Comparison of ENCODE assay signal across 1 cellular context in the genomic region with DNA sequence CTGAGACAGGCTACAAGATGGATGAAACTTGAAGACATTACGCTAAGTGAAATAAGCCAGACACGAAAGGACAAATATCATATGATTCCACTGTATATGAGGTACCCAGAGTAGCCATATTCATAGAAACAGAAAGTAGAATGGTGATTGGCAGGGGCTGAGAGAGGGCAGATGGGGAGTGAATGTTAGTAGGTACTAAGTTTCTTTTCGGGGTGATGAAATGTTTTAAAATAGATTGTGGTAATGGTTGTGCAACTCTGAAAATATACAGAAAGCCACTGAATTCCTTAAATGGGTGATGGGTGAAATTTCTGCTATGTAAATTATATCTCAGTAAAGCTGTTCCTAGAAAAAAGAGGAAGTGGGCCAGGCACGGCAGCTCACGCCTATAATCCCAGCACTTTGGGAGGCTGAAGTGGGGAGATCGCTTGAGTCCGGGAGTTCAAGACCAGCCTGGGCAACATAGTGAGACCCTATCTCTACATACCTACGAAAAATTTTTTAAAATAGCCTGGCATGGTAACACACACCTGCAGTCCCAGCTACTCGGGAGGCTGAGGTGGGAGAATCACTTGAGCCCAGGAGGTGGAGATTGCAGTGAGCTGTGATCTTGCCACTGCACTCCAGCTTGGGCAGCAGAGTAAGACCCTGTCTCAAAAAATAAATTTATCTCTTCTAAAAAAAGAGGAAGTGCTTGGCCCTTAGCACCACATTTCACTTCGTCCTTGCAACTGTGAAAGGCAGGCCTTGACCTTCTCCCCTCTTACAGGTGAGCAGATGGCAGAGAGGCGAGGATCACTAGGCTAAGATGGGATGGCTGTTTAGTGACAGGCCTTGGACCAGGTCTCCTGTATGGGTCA.
TF ChIP-seq lines count a peak whose summit lies in the region.

No MANE protein-coding gene starts in this region.

TF ChIP-seq in K562, 482 proteins besides CTCF, POLR2A, EP300 and RAD21 (continued from another document and continues in another):
- TF ChIP-seq TEAD4 (IDR thresholded peaks at IDR 0.05; ENCODE audit: low read length) (peak; percentile 48; the same call in 1 of the 2 replicates), TEAD4 (CRISPR knock-in tag; IDR thresholded peaks at IDR 0.05; ENCODE audit: borderline replicate concordance) (no peak), ELF1 (tag; IDR thresholded peaks at IDR 0.05) (no peak; the same call in 1 of the 2 replicates), HEY1 (CRISPR knock-in tag; IDR thresholded peaks at IDR 0.05; ENCODE audit: borderline replicate concordance) (no peak), HDAC1 (IDR thresholded peaks at IDR 0.05) (no peak), PHF8 (IDR thresholded peaks at IDR 0.05; ENCODE audit: borderline replicate concordance, low read length) (no peak), MTF1 (CRISPR knock-in tag; IDR thresholded peaks at IDR 0.05; ENCODE audit: borderline replicate concordance) (no peak), KLF10 (CRISPR knock-in tag; IDR thresholded peaks at IDR 0.05) (no peak), TAF15 (IDR thresholded peaks at IDR 0.05; ENCODE audit: low read depth, low read length) (no peak), SIN3B (IDR thresholded peaks at IDR 0.05; ENCODE audit: low read depth) (no peak), MBD2 (IDR thresholded peaks at IDR 0.05; ENCODE audit: borderline replicate concordance, low read depth) (no peak), ZNF586 (CRISPR knock-in tag; conservative IDR thresholded peaks at IDR 0.05) (no peak), EGR1 (conservative IDR thresholded peaks at IDR 0.05) (no peak), ZNF140 (CRISPR knock-in tag; IDR thresholded peaks at IDR 0.05) (no peak), SRF (CRISPR knock-in tag; IDR thresholded peaks at IDR 0.05) (peak in 1 of 2 experiments; percentile 63; a peak in 1 of 4 replicates), NR1H2 (CRISPR knock-in tag; IDR thresholded peaks at IDR 0.05) (no peak), PPARD (CRISPR knock-in tag; IDR thresholded peaks at IDR 0.05) (no peak), DIDO1 (tag; IDR thresholded peaks at IDR 0.05; ENCODE audit: low read depth) (no peak), ETV1 (tag; conservative IDR thresholded peaks at IDR 0.05; ENCODE audit: low read depth) (no peak), DMBX1 (CRISPR knock-in tag; IDR thresholded peaks at IDR 0.05; ENCODE audit: borderline replicate concordance) (no peak), ZNF511 (CRISPR knock-in tag; IDR thresholded peaks at IDR 0.05) (no peak), RBM34 (IDR thresholded peaks at IDR 0.05; ENCODE audit: borderline replicate concordance, insufficient read depth, low read length) (no peak), PBX2 (CRISPR knock-in tag; IDR thresholded peaks at IDR 0.05; ENCODE audit: low read depth) (peak; percentile 33; the same call in 1 of the 2 replicates), PBX2 (tag; conservative IDR thresholded peaks at IDR 0.05; ENCODE audit: low read depth) (peak; percentile 49), ZBTB7A (IDR thresholded peaks at IDR 0.05; ENCODE audit: borderline replicate concordance, control insufficient read depth, low read depth, low read length) (no peak), RCOR1 (IDR thresholded peaks at IDR 0.05; ENCODE audit: borderline replicate concordance in 1 of 2, low read depth in 2 of 2, low read length in 2 of 2) (0 out of 4 replicates have a peak, but pooled peaks of 1 of the 2 experiments have one; percentile 15), SPI1 (IDR thresholded peaks at IDR 0.05; ENCODE audit: borderline replicate concordance, low read depth, low read length) (peak; percentile 99), SNRNP70 (optimal IDR thresholded peaks at IDR 0.05; ENCODE audit: low read depth, low read length) (no peak), HNRNPH1 (optimal IDR thresholded peaks at IDR 0.05; ENCODE audit: low read depth, low read length) (no peak), PML (IDR thresholded peaks at IDR 0.05; ENCODE audit: low read length) (no peak), CAMTA2 (CRISPR knock-in tag; conservative IDR thresholded peaks at IDR 0.05) (no peak), ZNF431 (CRISPR knock-in tag; IDR thresholded peaks at IDR 0.05) (no peak), KLF6 (CRISPR knock-in tag; IDR thresholded peaks at IDR 0.05; ENCODE audit: borderline replicate concordance) (no peak), DLX4 (CRISPR knock-in tag; IDR thresholded peaks at IDR 0.05) (no peak), PHF20 (IDR thresholded peaks at IDR 0.05; ENCODE audit: partially characterized antibody) (no peak), MAZ (CRISPR knock-in tag; conservative IDR thresholded peaks at IDR 0.05 in 1 of 2, IDR thresholded peaks at IDR 0.05 in 1 of 2) (no peak), ZNF274 (IDR thresholded peaks at IDR 0.05; ENCODE audit: borderline replicate concordance, low read depth, low read length) (no peak), SETDB1 (IDR thresholded peaks at IDR 0.05; ENCODE audit: low read length) (no peak), PHF21A (IDR thresholded peaks at IDR 0.05; ENCODE audit: borderline replicate concordance, low read depth) (no peak), NCOA4 (IDR thresholded peaks at IDR 0.05; ENCODE audit: partially characterized antibody) (no peak), THRA (IDR thresholded peaks at IDR 0.05) (no peak), CBX1 (IDR thresholded peaks at IDR 0.05; ENCODE audit: low read depth) (no peak), ETS2 (tag; IDR thresholded peaks at IDR 0.05; ENCODE audit: borderline replicate concordance, poor library complexity, severe bottlenecking) (no peak)
- TF ChIP-seq, protein P1, sequence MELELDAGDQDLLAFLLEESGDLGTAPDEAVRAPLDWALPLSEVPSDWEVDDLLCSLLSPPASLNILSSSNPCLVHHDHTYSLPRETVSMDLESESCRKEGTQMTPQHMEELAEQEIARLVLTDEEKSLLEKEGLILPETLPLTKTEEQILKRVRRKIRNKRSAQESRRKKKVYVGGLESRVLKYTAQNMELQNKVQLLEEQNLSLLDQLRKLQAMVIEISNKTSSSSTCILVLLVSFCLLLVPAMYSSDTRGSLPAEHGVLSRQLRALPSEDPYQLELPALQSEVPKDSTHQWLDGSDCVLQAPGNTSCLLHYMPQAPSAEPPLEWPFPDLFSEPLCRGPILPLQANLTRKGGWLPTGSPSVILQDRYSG (tag; conservative IDR thresholded peaks at IDR 0.05; ENCODE audit: low read depth) = no peak
- TF ChIP-seq, protein P2, sequence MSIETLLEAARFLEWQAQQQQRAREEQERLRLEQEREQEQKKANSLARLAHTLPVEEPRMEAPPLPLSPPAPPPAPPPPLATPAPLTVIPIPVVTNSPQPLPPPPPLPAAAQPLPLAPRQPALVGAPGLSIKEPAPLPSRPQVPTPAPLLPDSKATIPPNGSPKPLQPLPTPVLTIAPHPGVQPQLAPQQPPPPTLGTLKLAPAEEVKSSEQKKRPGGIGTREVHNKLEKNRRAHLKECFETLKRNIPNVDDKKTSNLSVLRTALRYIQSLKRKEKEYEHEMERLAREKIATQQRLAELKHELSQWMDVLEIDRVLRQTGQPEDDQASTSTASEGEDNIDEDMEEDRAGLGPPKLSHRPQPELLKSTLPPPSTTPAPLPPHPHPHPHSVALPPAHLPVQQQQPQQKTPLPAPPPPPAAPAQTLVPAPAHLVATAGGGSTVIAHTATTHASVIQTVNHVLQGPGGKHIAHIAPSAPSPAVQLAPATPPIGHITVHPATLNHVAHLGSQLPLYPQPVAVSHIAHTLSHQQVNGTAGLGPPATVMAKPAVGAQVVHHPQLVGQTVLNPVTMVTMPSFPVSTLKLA (conservative IDR thresholded peaks at IDR 0.05) = no peak
- TF ChIP-seq, protein P3, sequence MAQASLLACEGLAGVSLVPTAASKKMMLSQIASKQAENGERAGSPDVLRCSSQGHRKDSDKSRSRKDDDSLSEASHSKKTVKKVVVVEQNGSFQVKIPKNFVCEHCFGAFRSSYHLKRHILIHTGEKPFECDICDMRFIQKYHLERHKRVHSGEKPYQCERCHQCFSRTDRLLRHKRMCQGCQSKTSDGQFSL (CRISPR knock-in tag; IDR thresholded peaks at IDR 0.05) = no peak
- TF ChIP-seq, protein P3 (tag; IDR thresholded peaks at IDR 0.05) = no peak
- TF ChIP-seq, protein P4, sequence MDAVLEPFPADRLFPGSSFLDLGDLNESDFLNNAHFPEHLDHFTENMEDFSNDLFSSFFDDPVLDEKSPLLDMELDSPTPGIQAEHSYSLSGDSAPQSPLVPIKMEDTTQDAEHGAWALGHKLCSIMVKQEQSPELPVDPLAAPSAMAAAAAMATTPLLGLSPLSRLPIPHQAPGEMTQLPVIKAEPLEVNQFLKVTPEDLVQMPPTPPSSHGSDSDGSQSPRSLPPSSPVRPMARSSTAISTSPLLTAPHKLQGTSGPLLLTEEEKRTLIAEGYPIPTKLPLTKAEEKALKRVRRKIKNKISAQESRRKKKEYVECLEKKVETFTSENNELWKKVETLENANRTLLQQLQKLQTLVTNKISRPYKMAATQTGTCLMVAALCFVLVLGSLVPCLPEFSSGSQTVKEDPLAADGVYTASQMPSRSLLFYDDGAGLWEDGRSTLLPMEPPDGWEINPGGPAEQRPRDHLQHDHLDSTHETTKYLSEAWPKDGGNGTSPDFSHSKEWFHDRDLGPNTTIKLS (IDR thresholded peaks at IDR 0.05; ENCODE audit: borderline replicate concordance, low read depth) = no peak
